25 cellular contexts compared by ENCODE assay signal in genomic region chr6:27095914-27096313, GRCh38.
DNase-seq lines count a peak whose midpoint lies in the region; ATAC-seq and TF ChIP-seq lines count a peak whose summit lies in the region.
"Had no signal": no experiment of that assay in that cellular context is flagged by ENCODE, and none has a peak within 500 bp of the region (broad histone marks: within the 10 kb centered on the region; RNA-seq: fewer than 3 reads in every experiment).

No MANE protein-coding gene starts in this region.

- H3K27ac Mint-ChIP-seq in natural killer cell treated with Interleukin-12 subunit alpha and Interleukin-12 subunit beta and Interleukin-15 and Interleukin-18, amount 100 ng/mL, for 72 hours = no peak overlapping the region
- no peak overlapping the region for H3K27ac Mint-ChIP-seq in natural killer cell
- H3K27ac Mint-ChIP-seq: activated CD4-positive, alpha-beta T cell treated with anti-CD3 and anti-CD28 coated beads, Interleukin-2, amount 10 ng/mL, durations not matched to agents 24 days and 14 days; activated naive CD4-positive, alpha-beta T cell treated with anti-CD3 and anti-CD28 coated beads, Interleukin-2, amount 10 ng/mL, durations not matched to agents 7 days and 5 days; immature natural killer cell; memory B cell had no signal

- DNase-seq in natural killer cell treated with Interleukin-12 subunit alpha and Interleukin-12 subunit beta and Interleukin-15 and Interleukin-18, amount 100 ng/mL, for 72 hours (ENCODE audit: low spot score) = no peak
- DNase-seq in natural killer cell (no peak), SK-N-MC (ENCODE audit: low read depth, low spot score) (no peak), posterior vena cava (ENCODE audit: low spot score) (no peak), Right ventricle myocardium inferior (ENCODE audit: missing footprints) (no peak), EL (no peak)
- no peak for DNase-seq in effector memory CD4-positive, alpha-beta T cell
- DNase-seq: ACHN; activated CD4-positive, alpha-beta T cell treated with anti-CD3 and anti-CD28 coated beads, Interleukin-2, amount 10 ng/mL, durations not matched to agents 24 days and 14 days; activated naive CD4-positive, alpha-beta T cell treated with anti-CD3 and anti-CD28 coated beads, Interleukin-2, amount 10 ng/mL, durations not matched to agents 7 days and 5 days; activated T-cell treated with anti-CD3 and anti-CD28 coated beads, Interleukin-2, amount 50 U/mL, for 48 hours; DMS79 treated with DMSO at 0.1 percent for 48 hours; foreskin keratinocyte; heart left ventricle; immature natural killer cell; NCI-H1436 treated with DMSO at 0.1 percent for 48 hours; NCI-H82; stomach; thyroid gland had no signal

- H3K27me3 Mint-ChIP-seq in natural killer cell treated with Interleukin-12 subunit alpha and Interleukin-12 subunit beta and Interleukin-15 and Interleukin-18, amount 100 ng/mL, for 72 hours = peaks cover 53 to 75% of the 10 kb centered on the region in 2 donors
- peaks cover 64 to 79% of the 10 kb centered on the region in 2 donors for H3K27me3 Mint-ChIP-seq in natural killer cell (ENCODE audit: low read depth in 2 of 2)

- H3K36me3 ChIP-seq in SK-N-MC (ENCODE audit: insufficient read depth, low read length) (no peaks in the 10 kb centered on the region), iPS-18a (ENCODE audit: control insufficient read depth, low read depth, low read length) (no peaks in the 10 kb centered on the region)
- no peaks in the 10 kb centered on the region for H3K36me3 ChIP-seq in effector memory CD4-positive, alpha-beta T cell (ENCODE audit: control insufficient read depth, insufficient read depth, low read length)
- H3K36me3 ChIP-seq: esophagus muscularis mucosa, heart left ventricle, stomach, thyroid gland had no signal

- no peaks in the 10 kb centered on the region for H3K9me3 Mint-ChIP-seq in natural killer cell treated with Interleukin-12 subunit alpha and Interleukin-12 subunit beta and Interleukin-15 and Interleukin-18, amount 100 ng/mL, for 72 hours
- peaks cover 0 to 2% of the 10 kb centered on the region in 2 donors for H3K9me3 Mint-ChIP-seq in natural killer cell

- peak overlapping the region; percentile 73; the same call in 1 of the 2 replicates for H3K4me3 ChIP-seq in SK-N-MC
- peak overlapping the region; percentile 82 for H3K4me3 ChIP-seq in iPS-18a (ENCODE audit: low read length)
- no peak overlapping the region for H3K4me3 ChIP-seq in effector memory CD4-positive, alpha-beta T cell (ENCODE audit: insufficient read depth, low read depth, low read length, poor library complexity, severe bottlenecking)
- H3K4me3 ChIP-seq: BLaER1 treated with 17β-estradiol and CSF1 and Interleukin-3, amounts not matched to agents 10 nM and 100 nM had no signal

- H3K4me3 Mint-ChIP-seq in natural killer cell treated with Interleukin-12 subunit alpha and Interleukin-12 subunit beta and Interleukin-15 and Interleukin-18, amount 100 ng/mL, for 72 hours = peak overlapping the region; percentile 81
- H3K4me3 Mint-ChIP-seq in natural killer cell = no peak overlapping the region

- H3K27ac ChIP-seq in SK-N-MC (no peak overlapping the region), iPS-18a (ENCODE audit: low read length) (no peak overlapping the region)
- no peak overlapping the region for H3K27ac ChIP-seq in effector memory CD4-positive, alpha-beta T cell (ENCODE audit: insufficient read depth, low read length, poor library complexity, severe bottlenecking)
- H3K27ac ChIP-seq: BLaER1 treated with 17β-estradiol and CSF1 and Interleukin-3, amounts not matched to agents 10 nM and 100 nM; coronary artery; esophagus muscularis mucosa; heart left ventricle; stomach; thyroid gland; VCaP had no signal

- no peak for ATAC-seq in natural killer cell treated with Interleukin-12 subunit alpha and Interleukin-12 subunit beta and Interleukin-15 and Interleukin-18, amount 100 ng/mL, for 72 hours
- ATAC-seq in natural killer cell (no peak), Right ventricle myocardium inferior (no peak)
- ATAC-seq: foreskin keratinocyte, heart left ventricle had no signal

- H3K36me3 Mint-ChIP-seq in natural killer cell treated with Interleukin-12 subunit alpha and Interleukin-12 subunit beta and Interleukin-15 and Interleukin-18, amount 100 ng/mL, for 72 hours = peaks cover 20% of the 10 kb centered on the region
- H3K36me3 Mint-ChIP-seq in natural killer cell = peaks cover 8% of the 10 kb centered on the region

- peaks cover 43% of the 10 kb centered on the region for H3K27me3 ChIP-seq in iPS-18a (ENCODE audit: control insufficient read depth, insufficient read depth, low read length)
- H3K27me3 ChIP-seq in effector memory CD4-positive, alpha-beta T cell (replicated peaks; ENCODE audit: control insufficient read depth, insufficient read depth, low read length, poor library complexity, severe bottlenecking) = peaks cover 38% of the 10 kb centered on the region
- H3K27me3 ChIP-seq: foreskin keratinocyte had no signal

- H3K4me1 Mint-ChIP-seq in natural killer cell treated with Interleukin-12 subunit alpha and Interleukin-12 subunit beta and Interleukin-15 and Interleukin-18, amount 100 ng/mL, for 72 hours (ENCODE audit: low read depth in 2 of 2) = peaks cover 17% of the 10 kb centered on the region in 2 donors
- peaks cover 11 to 21% of the 10 kb centered on the region in 2 donors for H3K4me1 Mint-ChIP-seq in natural killer cell

- H3K9ac ChIP-seq in SK-N-MC (ENCODE audit: insufficient read length) (no peak overlapping the region), iPS-18a (ENCODE audit: low read length) (no peak overlapping the region)
- H3K9ac ChIP-seq: BLaER1 treated with 17β-estradiol and CSF1 and Interleukin-3, amounts not matched to agents 10 nM and 100 nM had no signal

- TF ChIP-seq CTCF in natural killer cell (IDR thresholded peaks at IDR 0.05) = no peak

- H3K4me1 ChIP-seq in iPS-18a (ENCODE audit: control insufficient read depth, low read depth, low read length) = no peaks in the 10 kb centered on the region
- H3K4me1 ChIP-seq in effector memory CD4-positive, alpha-beta T cell (ENCODE audit: control insufficient read depth, insufficient read depth, low read length, poor library complexity, severe bottlenecking) = peaks cover 10% of the 10 kb centered on the region
- H3K4me1 ChIP-seq: foreskin keratinocyte, thyroid gland had no signal

- H3K9me3 ChIP-seq in SK-N-MC (ENCODE audit: low read depth, low read length) (0 out of 2 replicates have a peak, but pooled peaks cover 2% of the 10 kb centered on the region), iPS-18a (ENCODE audit: control insufficient read depth, low read depth, low read length) (no peaks in the 10 kb centered on the region)
- no peaks in the 10 kb centered on the region for H3K9me3 ChIP-seq in effector memory CD4-positive, alpha-beta T cell (ENCODE audit: control insufficient read depth, low read length)
- H3K9me3 ChIP-seq: esophagus muscularis mucosa, heart left ventricle, stomach, thyroid gland had no signal

- intact Hi-C loops in natural killer cell (cut with micrococcal nuclease) (no loop called here), posterior vena cava (cut with DNase I) (no loop called here), Right ventricle myocardium inferior (cut with DNase I) (no loop called here)
